ENCODE assay signal across 1 cellular context in genomic region chr16:4257646-4258556, GRCh38.
TF ChIP-seq lines count a peak whose summit lies in the region.

No MANE protein-coding gene starts in this region.

TF ChIP-seq in HEK293T, 16 proteins besides CTCF, POLR2A, EP300 and RAD21 (continued from another document):
- TF ChIP-seq FOXM1 (IDR thresholded peaks at IDR 0.05; ENCODE audit: borderline replicate concordance) (no peak), ZNF384 (IDR thresholded peaks at IDR 0.05) (no peak), BHLHE40 (IDR thresholded peaks at IDR 0.05; ENCODE audit: borderline replicate concordance) (no peak), ELF4 (IDR thresholded peaks at IDR 0.05) (no peak), SUZ12 (IDR thresholded peaks at IDR 0.05) (no peak), LEF1 (IDR thresholded peaks at IDR 0.05; ENCODE audit: borderline replicate concordance) (no peak)
